Comparison of ENCODE assay signal across 8 cellular contexts in the genomic region with DNA sequence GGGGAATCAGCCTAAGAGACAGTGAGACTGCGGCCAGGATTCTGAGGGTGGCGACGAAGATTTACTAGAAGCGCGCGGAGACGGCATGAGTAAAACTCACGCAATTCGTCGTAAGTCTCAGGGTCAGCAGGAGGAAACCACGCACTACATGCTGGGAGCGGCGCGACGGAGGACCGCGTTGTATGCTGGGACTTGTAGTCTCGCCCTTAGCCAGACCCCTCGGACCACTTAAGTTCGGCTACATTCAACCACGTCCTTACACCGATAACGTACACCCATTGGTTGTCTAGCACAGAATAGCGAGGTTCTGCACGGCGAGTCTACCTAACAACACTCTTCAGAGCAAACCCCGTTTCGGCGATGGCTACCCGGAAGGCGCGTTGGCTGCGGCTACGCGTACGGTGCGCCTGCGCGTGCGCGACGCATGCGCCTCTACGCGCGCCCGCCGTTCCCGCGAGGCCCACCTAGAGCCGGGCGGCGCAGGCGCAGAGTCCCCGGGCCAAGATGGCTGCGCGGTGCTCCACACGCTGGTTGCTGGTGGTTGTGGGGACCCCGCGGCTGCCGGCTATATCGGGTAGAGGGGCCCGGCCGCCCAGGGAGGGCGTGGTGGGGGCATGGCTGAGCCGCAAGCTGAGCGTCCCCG. TPM values are rescaled to one million over a fixed set of nuclear protein-coding genes. Genes with fewer than 3 reads are reported as not detected.
DNase-seq lines count a peak whose midpoint lies in the region; ATAC-seq and TF ChIP-seq lines count a peak whose summit lies in the region.

TSS of gene DNAJA3 (plus strand) at position 491 of the 643 bp plus-strand sequence. CDS start at position 505, 14 bp downstream.

- peaks cover 39% of the 10 kb centered on the region for H3K4me1 Mint-ChIP-seq in activated naive CD4-positive, alpha-beta T cell treated with anti-CD3 and anti-CD28 coated beads for 36 hours (ENCODE audit: low read depth)

- H3K4me3 ChIP-seq in GM06990 (replicated peaks; ENCODE audit: low read depth, low read length) (peak within 1 kb of the TSS; percentile 78), NB4 (ENCODE audit: low read depth, low read length) (peak within 1 kb of the TSS; percentile 94), neutrophil (ENCODE audit: low read depth in 1 of 2, low read length in 1 of 2) (peak within 1 kb of the TSS; percentile 90 to 100)

- no peaks in the 10 kb centered on the region for H3K27me3 Mint-ChIP-seq in activated naive CD4-positive, alpha-beta T cell treated with anti-CD3 and anti-CD28 coated beads for 36 hours (ENCODE audit: low read depth)

- peaks cover 16 to 19% of the 10 kb centered on the region in 2 experiments for H3K4me1 ChIP-seq in neutrophil (ENCODE audit: control insufficient read depth in 1 of 2, insufficient read depth in 1 of 2, low read depth in 1 of 2, low read length in 1 of 2)

- H3K9me3 ChIP-seq in neutrophil = no peaks in the 10 kb centered on the region

- H3K4me3 Mint-ChIP-seq in activated naive CD4-positive, alpha-beta T cell treated with anti-CD3 and anti-CD28 coated beads for 36 hours = peak within 1 kb of the TSS; percentile 99

- intact Hi-C loops in activated naive CD4-positive, alpha-beta T cell treated with anti-CD3 and anti-CD28 coated beads for 36 hours (cut with micrococcal nuclease) = loop anchor here (1.0 to 5.0 kb wide), 7 partner anchors 11 to 422 kb away; partner anchors contain the start of genes GLYR1, HMOX2, NUDT16L1 and PAM16

- H3K27ac ChIP-seq in neutrophil = peak within 1 kb of the TSS; percentile 94

- H3K36me3 ChIP-seq in GM06990 (ENCODE audit: control insufficient read depth, insufficient read depth, low read length) (peaks cover 4% of the 10 kb centered on the region), neutrophil (no peaks in the 10 kb centered on the region)

- peak; percentile 97 for DNase-seq in GM06990 (ENCODE audit: extremely low read depth, insufficient read length)
- peak; percentile 96 for DNase-seq in NB4 (ENCODE audit: low read depth)
- DNase-seq in SK-N-DZ (ENCODE audit: low spot score) = peak; percentile 96
- DNase-seq in activated naive CD4-positive, alpha-beta T cell treated with anti-CD3 and anti-CD28 coated beads for 36 hours = peak; percentile 93
- peak; percentile 98 for DNase-seq in germinal center (ENCODE audit: low spot score)

- no peaks in the 10 kb centered on the region for H3K27me3 ChIP-seq in GM06990 (replicated peaks; ENCODE audit: control insufficient read depth, insufficient read depth, low read length)
- H3K27me3 ChIP-seq in neutrophil = no peaks in the 10 kb centered on the region

- no peaks in the 10 kb centered on the region for H3K9me3 Mint-ChIP-seq in activated naive CD4-positive, alpha-beta T cell treated with anti-CD3 and anti-CD28 coated beads for 36 hours

- ATAC-seq in HG02571 (IDR thresholded peaks at IDR 0.05; ENCODE audit: unreplicated experiment) = peak; percentile 87

- H3K36me3 Mint-ChIP-seq in activated naive CD4-positive, alpha-beta T cell treated with anti-CD3 and anti-CD28 coated beads for 36 hours (ENCODE audit: low read depth) = peaks cover 23% of the 10 kb centered on the region

- peak within 1 kb of the TSS; percentile 100 for H3K27ac Mint-ChIP-seq in activated naive CD4-positive, alpha-beta T cell treated with anti-CD3 and anti-CD28 coated beads for 36 hours

- TF ChIP-seq CTCF in GM06990 (IDR thresholded peaks at IDR 0.05; ENCODE audit: insufficient read depth, low read length, poor library complexity, severe bottlenecking) (no peak), NB4 (IDR thresholded peaks at IDR 0.05; ENCODE audit: low read depth, low read length) (no peak), neutrophil (IDR thresholded peaks at IDR 0.05) (peak; percentile 56), subcutaneous adipose tissue (IDR thresholded peaks at IDR 0.05; ENCODE audit: low read depth) (no peak)

- CTCF ChIA-PET in activated naive CD4-positive, alpha-beta T cell treated with anti-CD3 and anti-CD28 coated beads for 36 hours (lab: Charles Lee) = interaction anchor here (1.0 kb wide), 1 partner anchor 13 kb away, joined by 3 read pairs; no protein-coding TSS in a partner anchor

- TF ChIP-seq POLR2A in NB4 (IDR thresholded peaks at IDR 0.05; ENCODE audit: extremely low read depth, insufficient read length) = peak; percentile 64

RNA-seq across cellular contexts. Expression of gene DNAJA3, which starts in this region (rescaled TPM):
- 83.8 and 85.3 TPM in 2 replicates for polyA plus RNA-seq in SK-N-DZ (2014; cell fraction: cytosol; rRNA removed)
- 87.2 and 90.3 TPM in 2 replicates for polyA plus RNA-seq in SK-N-DZ (2014; cell fraction: nucleus; rRNA removed)
- total RNA-seq in activated naive CD4-positive, alpha-beta T cell treated with anti-CD3 and anti-CD28 coated beads for 36 hours = 10 to 100 TPM; 86.7 to 88.0 TPM
- 10 to 100 TPM; 24.8 to 42.4 (median 31.8) TPM for total RNA-seq in subcutaneous adipose tissue

Comparison
In these comparisons a context has a peak if more than half of its experiments do, and no peak if none do; other contexts are left out.
1. Peak in every context shown above with its lines: DNase-seq, ATAC-seq, H3K4me3 ChIP-seq and H3K27ac ChIP-seq.